15 cellular contexts compared by ENCODE assay signal in the genomic region with DNA sequence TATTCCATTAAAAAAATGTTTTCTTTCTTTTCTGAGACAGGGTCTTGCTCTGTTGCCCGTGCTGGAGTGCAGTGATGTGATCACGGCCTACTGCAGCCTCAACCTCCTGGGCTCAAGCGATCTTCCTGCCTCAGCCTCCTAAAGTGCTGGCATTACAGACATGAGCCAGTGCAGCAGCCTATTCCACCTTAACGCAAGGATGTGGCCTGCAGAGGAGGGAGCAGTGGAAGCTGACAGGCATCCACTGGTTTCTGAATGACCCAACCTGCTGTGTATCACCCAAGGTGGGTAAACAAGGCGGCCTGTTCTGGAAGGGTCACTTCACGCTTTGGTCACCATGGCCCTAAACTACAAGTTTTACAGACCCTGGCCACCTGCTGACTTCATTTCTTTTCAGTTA.
DNase-seq lines count a peak whose midpoint lies in the region; ATAC-seq and TF ChIP-seq lines count a peak whose summit lies in the region.
"Had no signal": no experiment of that assay in that cellular context is flagged by ENCODE, and none has a peak within 500 bp of the region (broad histone marks: within the 10 kb centered on the region; RNA-seq: fewer than 3 reads in every experiment).

No MANE protein-coding gene starts in this region.

- H4K20me1 ChIP-seq in osteoblast (ENCODE audit: insufficient read depth, low read length): peaks cover 17% of the 10 kb centered on the region

- no peak for ATAC-seq in activated naive CD8-positive, alpha-beta T cell treated with anti-CD3 and anti-CD28 coated beads, Interleukin-2, amount 10 ng/mL, durations not matched to agents 7 days and 5 days (ENCODE audit: low read depth)
- ATAC-seq in activated naive CD8-positive, alpha-beta T cell treated with anti-CD3 and anti-CD28 coated beads, Interleukin-2, amount 50 U/mL, for 24 hours: no peak
- ATAC-seq in right cardiac atrium: no peak
- no peak for ATAC-seq in left ventricle myocardium superior
- ATAC-seq in GM19455 (IDR thresholded peaks at IDR 0.05; ENCODE audit: unreplicated experiment): no peak

- peak; percentile 5 for DNase-seq in activated naive CD8-positive, alpha-beta T cell treated with anti-CD3 and anti-CD28 coated beads, Interleukin-2, amount 10 ng/mL, durations not matched to agents 7 days and 5 days
- no peak for DNase-seq in activated naive CD8-positive, alpha-beta T cell treated with anti-CD3 and anti-CD28 coated beads, Interleukin-2, amount 50 U/mL, for 24 hours
- no peak for DNase-seq in right cardiac atrium
- DNase-seq in left ventricle myocardium superior: no peak
- peak; percentile 48 for DNase-seq in osteoblast (ENCODE audit: insufficient read length, low spot score, missing footprints)
- no peak for DNase-seq in epidermal melanocyte (ENCODE audit: insufficient read length, low spot score)
- DNase-seq: AML-193; C1 segment of cervical spinal cord; CD4-positive, alpha-beta memory T cell; DMS79; GOT3; H9; IMR-90 had no signal

- H3K79me2 ChIP-seq in osteoblast (ENCODE audit: insufficient read depth, low read length): no peaks in the 10 kb centered on the region

- POLR2A ChIA-PET in activated naive CD8-positive, alpha-beta T cell treated with anti-CD3 and anti-CD28 coated beads, Interleukin-2, amount 10 ng/mL, durations not matched to agents 7 days and 5 days (lab: Charles Lee): interaction anchor here (0.5 to 0.6 kb wide), 2 partner anchors 12 to 293 kb away, joined by 3 to 7 read pairs; no protein-coding TSS in a partner anchor

- no peaks in the 10 kb centered on the region for H3K4me1 Mint-ChIP-seq in activated naive CD8-positive, alpha-beta T cell treated with anti-CD3 and anti-CD28 coated beads, Interleukin-2, amount 10 ng/mL, durations not matched to agents 7 days and 5 days
- no peaks in the 10 kb centered on the region for H3K4me1 Mint-ChIP-seq in activated naive CD8-positive, alpha-beta T cell treated with anti-CD3 and anti-CD28 coated beads, Interleukin-2, amount 50 U/mL, for 24 hours
- H3K4me1 Mint-ChIP-seq: CD4-positive, alpha-beta memory T cell had no signal

- no peak overlapping the region for H3K4me2 ChIP-seq in osteoblast (ENCODE audit: insufficient read depth, low read length)

- H3K4me3 ChIP-seq in right cardiac atrium (ENCODE audit: low read length) (no peak overlapping the region), osteoblast (ENCODE audit: insufficient read depth, low read length) (no peak overlapping the region)

- no peak for TF ChIP-seq CTCF in osteoblast (IDR thresholded peaks at IDR 0.05; ENCODE audit: extremely low read depth, low read depth, low read length)

- H3K9me3 Mint-ChIP-seq in activated naive CD8-positive, alpha-beta T cell treated with anti-CD3 and anti-CD28 coated beads, Interleukin-2, amount 10 ng/mL, durations not matched to agents 7 days and 5 days: no peaks in the 10 kb centered on the region
- H3K9me3 Mint-ChIP-seq in activated naive CD8-positive, alpha-beta T cell treated with anti-CD3 and anti-CD28 coated beads, Interleukin-2, amount 50 U/mL, for 24 hours: no peaks in the 10 kb centered on the region
- H3K9me3 Mint-ChIP-seq: CD4-positive, alpha-beta memory T cell; H9 had no signal

- H3K27ac ChIP-seq in right cardiac atrium (ENCODE audit: low read length) (peak overlapping the region; percentile 45), osteoblast (ENCODE audit: low read depth, low read length) (no peak overlapping the region)
- H3K27ac ChIP-seq: 22Rv1 had no signal

- intact Hi-C loops in right cardiac atrium (cut with DNase I) (no loop called here), left ventricle myocardium superior (cut with micrococcal nuclease) (no loop called here)

- 95% methylated on average over 6 of the region's 6 CpGs for WGBS in right cardiac atrium

- H3K36me3 ChIP-seq in osteoblast (ENCODE audit: insufficient read depth, low read length): peaks cover 2% of the 10 kb centered on the region

- no peaks in the 10 kb centered on the region for H3K27me3 Mint-ChIP-seq in activated naive CD8-positive, alpha-beta T cell treated with anti-CD3 and anti-CD28 coated beads, Interleukin-2, amount 10 ng/mL, durations not matched to agents 7 days and 5 days
- H3K27me3 Mint-ChIP-seq in activated naive CD8-positive, alpha-beta T cell treated with anti-CD3 and anti-CD28 coated beads, Interleukin-2, amount 50 U/mL, for 24 hours: no peaks in the 10 kb centered on the region
- H3K27me3 Mint-ChIP-seq: CD4-positive, alpha-beta memory T cell had no signal

- no peak overlapping the region for H3K27ac Mint-ChIP-seq in activated naive CD8-positive, alpha-beta T cell treated with anti-CD3 and anti-CD28 coated beads, Interleukin-2, amount 10 ng/mL, durations not matched to agents 7 days and 5 days
- no peak overlapping the region for H3K27ac Mint-ChIP-seq in activated naive CD8-positive, alpha-beta T cell treated with anti-CD3 and anti-CD28 coated beads, Interleukin-2, amount 50 U/mL, for 24 hours
- H3K27ac Mint-ChIP-seq: CD4-positive, alpha-beta memory T cell had no signal

- no peaks in the 10 kb centered on the region for H3K4me1 ChIP-seq in right cardiac atrium (ENCODE audit: control insufficient read depth, insufficient read depth, low read length)
- H3K4me1 ChIP-seq in osteoblast (ENCODE audit: insufficient read depth, low read length): no peaks in the 10 kb centered on the region

- H3K36me3 Mint-ChIP-seq in activated naive CD8-positive, alpha-beta T cell treated with anti-CD3 and anti-CD28 coated beads, Interleukin-2, amount 10 ng/mL, durations not matched to agents 7 days and 5 days: no peaks in the 10 kb centered on the region
- no peaks in the 10 kb centered on the region for H3K36me3 Mint-ChIP-seq in activated naive CD8-positive, alpha-beta T cell treated with anti-CD3 and anti-CD28 coated beads, Interleukin-2, amount 50 U/mL, for 24 hours (ENCODE audit: low read depth)

- H2AFZ ChIP-seq in osteoblast (ENCODE audit: low read length): no peak overlapping the region

- H3K9me3 ChIP-seq in right cardiac atrium (ENCODE audit: control insufficient read depth, low read length) (no peaks in the 10 kb centered on the region), osteoblast (ENCODE audit: low read depth, low read length) (no peaks in the 10 kb centered on the region)

- H3K4me3 Mint-ChIP-seq in activated naive CD8-positive, alpha-beta T cell treated with anti-CD3 and anti-CD28 coated beads, Interleukin-2, amount 10 ng/mL, durations not matched to agents 7 days and 5 days: no peak overlapping the region
- H3K4me3 Mint-ChIP-seq in activated naive CD8-positive, alpha-beta T cell treated with anti-CD3 and anti-CD28 coated beads, Interleukin-2, amount 50 U/mL, for 24 hours: no peak overlapping the region
- H3K4me3 Mint-ChIP-seq: CD4-positive, alpha-beta memory T cell; H9 had no signal

- H3K27me3 ChIP-seq in right cardiac atrium (ENCODE audit: control insufficient read depth, insufficient read depth): no peaks in the 10 kb centered on the region
- H3K27me3 ChIP-seq in osteoblast (ENCODE audit: insufficient read depth, low read length): no peaks in the 10 kb centered on the region

Comparison
In these comparisons a context has a peak if more than half of its experiments do, and no peak if none do; other contexts are left out.
1. DNase-seq: peak in activated naive CD8-positive, alpha-beta T cell treated with anti-CD3 and anti-CD28 coated beads, Interleukin-2, amount 10 ng/mL, durations not matched to agents 7 days and 5 days (single experiment) and osteoblast (single experiment); none in activated naive CD8-positive, alpha-beta T cell treated with anti-CD3 and anti-CD28 coated beads, Interleukin-2, amount 50 U/mL, for 24 hours (single experiment), right cardiac atrium (0 of 3), left ventricle myocardium superior (single experiment) and epidermal melanocyte (single experiment).